In the genomic region with DNA sequence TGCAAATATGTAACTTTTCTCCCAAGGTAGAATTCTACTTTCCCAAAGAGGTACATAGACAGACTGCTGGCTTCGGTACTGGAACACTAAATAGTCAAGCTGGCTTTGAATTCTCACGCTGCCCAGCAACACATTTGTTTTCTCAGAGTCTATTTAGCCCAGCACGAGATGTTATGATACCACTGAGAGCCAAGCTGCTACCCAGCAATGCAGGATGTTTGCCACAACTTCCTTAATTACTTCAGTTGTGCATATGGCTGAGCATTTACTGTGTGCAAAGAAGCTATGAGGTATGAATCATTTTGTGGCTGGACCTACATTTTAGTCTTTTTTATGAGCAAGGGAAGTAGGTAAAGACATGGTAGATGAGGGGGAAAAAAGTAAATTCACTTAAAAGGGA, we compare ENCODE assay signal across 11 cellular contexts.
DNase-seq lines count a peak whose midpoint lies in the region; ATAC-seq and TF ChIP-seq lines count a peak whose summit lies in the region.
"Had no signal": no experiment of that assay in that cellular context is flagged by ENCODE, and none has a peak within 500 bp of the region (broad histone marks: within the 10 kb centered on the region; RNA-seq: fewer than 3 reads in every experiment).

No MANE protein-coding gene starts in this region.

- no peaks in the 10 kb centered on the region for H3K36me3 Mint-ChIP-seq in activated naive CD4-positive, alpha-beta T cell treated with anti-CD3 and anti-CD28 coated beads, Interleukin-2, amount 10 ng/mL, durations not matched to agents 7 days and 5 days

- H3K27me3 Mint-ChIP-seq in activated naive CD4-positive, alpha-beta T cell treated with anti-CD3 and anti-CD28 coated beads, Interleukin-2, amount 10 ng/mL, durations not matched to agents 7 days and 5 days, result no peaks in the 10 kb centered on the region
- H3K27me3 Mint-ChIP-seq: progenitor cell of endocrine pancreas had no signal

- no peaks in the 10 kb centered on the region for H3K4me1 Mint-ChIP-seq in activated naive CD4-positive, alpha-beta T cell treated with anti-CD3 and anti-CD28 coated beads, Interleukin-2, amount 10 ng/mL, durations not matched to agents 7 days and 5 days

- no peak for TF ChIP-seq CTCF in choroid plexus epithelial cell (conservative IDR thresholded peaks at IDR 0.05; ENCODE audit: low read depth, low read length)

- H3K9me3 Mint-ChIP-seq in activated naive CD4-positive, alpha-beta T cell treated with anti-CD3 and anti-CD28 coated beads, Interleukin-2, amount 10 ng/mL, durations not matched to agents 7 days and 5 days, result peaks cover 11% of the 10 kb centered on the region

- CTCF ChIA-PET in activated naive CD4-positive, alpha-beta T cell treated with anti-CD3 and anti-CD28 coated beads, Interleukin-2, amount 10 ng/mL, durations not matched to agents 7 days and 5 days (lab: Charles Lee), result no interaction called here

- no peak overlapping the region for H3K27ac Mint-ChIP-seq in activated naive CD4-positive, alpha-beta T cell treated with anti-CD3 and anti-CD28 coated beads, Interleukin-2, amount 10 ng/mL, durations not matched to agents 7 days and 5 days
- H3K27ac Mint-ChIP-seq: progenitor cell of endocrine pancreas had no signal

- peak; percentile 50 for DNase-seq in EL
- peak; percentile 93 for DNase-seq in NCI-H69 (lab: John Stamatoyannopoulos, UW)
- peak; percentile 44 for DNase-seq in choroid plexus epithelial cell (ENCODE audit: low read depth)
- DNase-seq in activated naive CD4-positive, alpha-beta T cell treated with anti-CD3 and anti-CD28 coated beads, Interleukin-2, amount 10 ng/mL, durations not matched to agents 7 days and 5 days, result no peak
- no peak for DNase-seq in NCI-H128 (lab: John Stamatoyannopoulos, UW; ENCODE audit: unreplicated experiment)
- DNase-seq in stimulated activated CD4-positive, alpha-beta T cell treated with anti-CD3 and anti-CD28 coated beads, Interleukin-4, amount 100 ng/mL, for 24 hours, result no peak
- DNase-seq in NCI-H187 treated with DMSO at 0.1 percent for 48 hours (lab: John Stamatoyannopoulos, UW), result no peak
- DNase-seq: PC-9 had no signal

- no peak overlapping the region for H3K4me3 Mint-ChIP-seq in activated naive CD4-positive, alpha-beta T cell treated with anti-CD3 and anti-CD28 coated beads, Interleukin-2, amount 10 ng/mL, durations not matched to agents 7 days and 5 days

- ATAC-seq in HG03520 (IDR thresholded peaks at IDR 0.05; ENCODE audit: unreplicated experiment), result peak; percentile 60

- H3K4me3 ChIP-seq in choroid plexus epithelial cell (ENCODE audit: low read depth, low read length), result no peak overlapping the region
- H3K4me3 ChIP-seq: ascending aorta, PC-9 had no signal

Comparison
In these comparisons a context has a peak if more than half of its experiments do, and no peak if none do; other contexts are left out.
1. DNase-seq: peak in EL (single experiment), NCI-H69 (single experiment) and choroid plexus epithelial cell (single experiment); none in activated naive CD4-positive, alpha-beta T cell treated with anti-CD3 and anti-CD28 coated beads, Interleukin-2, amount 10 ng/mL, durations not matched to agents 7 days and 5 days (single experiment), NCI-H128 (single experiment), stimulated activated CD4-positive, alpha-beta T cell treated with anti-CD3 and anti-CD28 coated beads, Interleukin-4, amount 100 ng/mL, for 24 hours (single experiment) and NCI-H187 treated with DMSO at 0.1 percent for 48 hours (single experiment).